1 cellular context compared by ENCODE assay signal in the genomic region with DNA sequence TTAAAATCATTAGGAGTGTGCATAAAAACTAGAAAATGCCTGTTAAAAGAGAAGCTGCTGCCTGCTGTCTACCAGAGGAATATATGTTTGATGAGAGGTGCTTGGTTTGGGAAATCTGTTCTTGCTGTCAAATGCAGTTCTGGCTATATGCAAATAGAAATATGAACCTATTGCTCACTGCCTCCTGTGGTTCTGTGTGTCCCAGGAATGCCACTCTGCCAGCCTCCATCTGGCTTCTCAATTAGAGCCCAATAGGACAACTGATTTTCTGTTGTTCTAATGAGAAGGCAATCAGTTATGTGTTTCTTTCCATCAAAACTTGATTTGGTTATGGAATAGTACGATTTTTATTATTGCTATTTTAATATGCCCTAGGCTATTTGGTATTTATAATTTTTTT.
TF ChIP-seq lines count a peak whose summit lies in the region.

No MANE protein-coding gene starts in this region.

TF ChIP-seq in SK-N-SH treated with all-trans-retinoic acid at 6 μM for 48 hours, 23 proteins besides CTCF, POLR2A, EP300 and RAD21 (continued from another document):
- TF ChIP-seq, protein P1, sequence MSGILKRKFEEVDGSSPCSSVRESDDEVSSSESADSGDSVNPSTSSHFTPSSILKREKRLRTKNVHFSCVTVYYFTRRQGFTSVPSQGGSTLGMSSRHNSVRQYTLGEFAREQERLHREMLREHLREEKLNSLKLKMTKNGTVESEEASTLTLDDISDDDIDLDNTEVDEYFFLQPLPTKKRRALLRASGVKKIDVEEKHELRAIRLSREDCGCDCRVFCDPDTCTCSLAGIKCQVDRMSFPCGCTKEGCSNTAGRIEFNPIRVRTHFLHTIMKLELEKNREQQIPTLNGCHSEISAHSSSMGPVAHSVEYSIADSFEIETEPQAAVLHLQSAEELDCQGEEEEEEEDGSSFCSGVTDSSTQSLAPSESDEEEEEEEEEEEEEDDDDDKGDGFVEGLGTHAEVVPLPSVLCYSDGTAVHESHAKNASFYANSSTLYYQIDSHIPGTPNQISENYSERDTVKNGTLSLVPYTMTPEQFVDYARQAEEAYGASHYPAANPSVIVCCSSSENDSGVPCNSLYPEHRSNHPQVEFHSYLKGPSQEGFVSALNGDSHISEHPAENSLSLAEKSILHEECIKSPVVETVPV (CRISPR knock-in tag; IDR thresholded peaks at IDR 0.05), result no peak
